ENCODE assay signal across 7 cellular contexts in the genomic region with DNA sequence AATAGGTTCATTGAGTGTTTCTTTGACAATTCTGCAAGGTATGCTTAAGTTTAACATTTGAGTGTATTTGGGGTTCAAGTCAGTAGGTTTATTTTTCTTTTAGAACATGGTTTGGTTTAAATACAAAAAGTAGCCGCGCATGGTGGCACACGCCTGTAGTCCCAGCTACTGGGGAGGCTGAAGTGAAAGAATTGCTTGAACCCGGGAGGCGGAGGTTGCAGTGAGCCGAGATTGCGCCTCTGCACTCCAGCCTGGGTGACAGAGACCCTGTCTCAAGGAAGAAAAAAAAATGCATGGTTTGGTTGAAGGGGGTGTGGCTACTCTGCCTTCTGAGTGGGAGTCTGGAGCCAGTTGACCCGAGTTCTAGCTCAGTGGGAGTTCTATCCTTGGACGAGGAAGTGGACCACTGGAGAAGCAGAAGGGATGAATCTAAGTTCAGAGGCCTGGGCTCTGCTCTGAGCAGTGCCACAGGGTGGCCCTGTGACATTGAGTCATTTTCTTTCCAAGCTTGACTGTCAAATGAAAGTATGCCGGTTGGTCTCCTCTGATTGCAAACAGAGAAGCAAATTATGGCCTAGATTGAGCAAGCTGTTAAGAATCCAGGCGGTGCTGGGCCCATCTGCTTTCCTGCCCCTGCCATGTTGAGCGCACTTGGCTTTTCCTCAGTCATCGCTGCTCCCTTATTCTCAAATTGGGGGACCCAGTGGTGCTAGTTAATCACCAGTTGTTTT. TPM values are rescaled to one million over a fixed set of nuclear protein-coding genes. Genes with fewer than 3 reads are reported as not detected.
DNase-seq lines count a peak whose midpoint lies in the region; ATAC-seq, FAIRE-seq and TF ChIP-seq lines count a peak whose summit lies in the region.
"Not testable (repeated sequence)": the region's sequence is repeated elsewhere in the genome, so short reads cannot be mapped to it uniquely, and the experiment has no call there.

No MANE protein-coding gene starts in this region.

- H3K4me3 ChIP-seq in HEK293 (ENCODE audit: low read depth, low read length); kidney (ENCODE audit: low read length in 2 of 2): not testable (repeated sequence)

- not testable (repeated sequence) for H3K4me3 Mint-ChIP-seq in CD4-positive, alpha-beta T cell; T-cell; nephron progenitor cell; stimulated activated memory B cell treated with anti-CD40 and anti-IgM and Interleukin-4, amounts not matched to agents 10 μg/mL and 1 μg/mL and 100 μg/mL, for 72 hours

- H3K27ac Mint-ChIP-seq in CD4-positive, alpha-beta T cell: peak overlapping the region; percentile 14
- peak overlapping the region; percentile 24 to 44 for H3K27ac Mint-ChIP-seq in T-cell
- peak overlapping the region; percentile 58 for H3K27ac Mint-ChIP-seq in nephron progenitor cell
- peak overlapping the region; percentile 54 for H3K27ac Mint-ChIP-seq in stimulated activated memory B cell treated with anti-CD40 and anti-IgM and Interleukin-4, amounts not matched to agents 10 μg/mL and 1 μg/mL and 100 μg/mL, for 72 hours

- not testable (repeated sequence) for FAIRE-seq in kidney (lab: Jason Lieb, UNC)

- not testable (repeated sequence) for H3K27me3 Mint-ChIP-seq in CD4-positive, alpha-beta T cell; T-cell; nephron progenitor cell (ENCODE audit: low read depth, poor library complexity); stimulated activated memory B cell treated with anti-CD40 and anti-IgM and Interleukin-4, amounts not matched to agents 10 μg/mL and 1 μg/mL and 100 μg/mL, for 72 hours

- not testable (repeated sequence) for H3K4me1 ChIP-seq in HEK293 (ENCODE audit: control insufficient read depth, insufficient read depth, low read length); kidney (ENCODE audit: control insufficient read depth in 1 of 2, insufficient read depth in 1 of 2, low read depth in 1 of 2, low read length in 2 of 2)

- not testable (repeated sequence) for H3K9me3 ChIP-seq in CD4-positive, alpha-beta T cell (ENCODE audit: control insufficient read depth, low read length); HEK293 (ENCODE audit: control insufficient read depth, insufficient read depth, low read depth, low read length); kidney (ENCODE audit: control insufficient read depth in 1 of 2, low read length in 2 of 2)

- POLR2A ChIA-PET in CD4-positive, alpha-beta T cell (lab: Charles Lee); HEK293 (lab: Yijun Ruan, JAX); T-cell (lab: Charles Lee): not testable (repeated sequence)

- peaks cover 87% of the 10 kb centered on the region for H3K36me3 Mint-ChIP-seq in CD4-positive, alpha-beta T cell (ENCODE audit: low read depth)
- H3K36me3 Mint-ChIP-seq in T-cell (peaks cover 54% of the 10 kb centered on the region), nephron progenitor cell (ENCODE audit: low read depth) (peaks cover 76% of the 10 kb centered on the region)
- peaks cover 57% of the 10 kb centered on the region for H3K36me3 Mint-ChIP-seq in stimulated activated memory B cell treated with anti-CD40 and anti-IgM and Interleukin-4, amounts not matched to agents 10 μg/mL and 1 μg/mL and 100 μg/mL, for 72 hours

- not testable (repeated sequence) for H3K27ac ChIP-seq in CD4-positive, alpha-beta T cell (ENCODE audit: low read depth, low read length); HEK293 (ENCODE audit: extremely low read depth, low read depth, low read length); kidney (ENCODE audit: low read depth in 2 of 2, low read length in 2 of 2)

- not testable (repeated sequence) for H3K27me3 ChIP-seq in CD4-positive, alpha-beta T cell (ENCODE audit: control insufficient read depth, insufficient read depth, low read length)

- H3K4me1 Mint-ChIP-seq in CD4-positive, alpha-beta T cell (ENCODE audit: low read depth): peaks cover 11% of the 10 kb centered on the region
- H3K4me1 Mint-ChIP-seq in T-cell: peaks cover 12 to 24% (median 15%) of the 10 kb centered on the region in 3 donors
- H3K4me1 Mint-ChIP-seq in nephron progenitor cell: peaks cover 11% of the 10 kb centered on the region
- peaks cover 12% of the 10 kb centered on the region for H3K4me1 Mint-ChIP-seq in stimulated activated memory B cell treated with anti-CD40 and anti-IgM and Interleukin-4, amounts not matched to agents 10 μg/mL and 1 μg/mL and 100 μg/mL, for 72 hours

- ATAC-seq in CD4-positive, alpha-beta T cell (ENCODE audit: poor library complexity); T-cell (replicated peaks in 1 of 4); stimulated activated memory B cell treated with anti-CD40 and anti-IgM and Interleukin-4, amounts not matched to agents 10 μg/mL and 1 μg/mL and 100 μg/mL, for 72 hours: not testable (repeated sequence)

- not testable (repeated sequence) for H3K9me3 Mint-ChIP-seq in CD4-positive, alpha-beta T cell; T-cell; nephron progenitor cell; stimulated activated memory B cell treated with anti-CD40 and anti-IgM and Interleukin-4, amounts not matched to agents 10 μg/mL and 1 μg/mL and 100 μg/mL, for 72 hours

- CTCF ChIA-PET in CD4-positive, alpha-beta T cell (lab: Charles Lee); HEK293 (lab: Yijun Ruan, JAX); T-cell (lab: Charles Lee): not testable (repeated sequence)

- not testable (repeated sequence) for DNase-seq in CD4-positive, alpha-beta T cell; T-cell; nephron progenitor cell
- DNase-seq in cerebellar cortex (ENCODE audit: low spot score) (peak; percentile 59), kidney (peak; percentile 41)

- TF ChIP-seq CTCF in CD4-positive, alpha-beta T cell (IDR thresholded peaks at IDR 0.05); HEK293 (tag by site-specific recombination; IDR thresholded peaks at IDR 0.05); kidney (IDR thresholded peaks at IDR 0.05; ENCODE audit: borderline replicate concordance, extremely low read depth, insufficient read depth); nephron progenitor cell (IDR thresholded peaks at IDR 0.05): not testable (repeated sequence)

- peaks cover 20 to 69% of the 10 kb centered on the region in 2 experiments for H3K36me3 ChIP-seq in HEK293 (ENCODE audit: control insufficient read depth in 2 of 2, insufficient read depth in 1 of 2, low read length in 2 of 2)
- H3K36me3 ChIP-seq in kidney (ENCODE audit: control insufficient read depth in 1 of 2, insufficient read depth in 2 of 2, low read length in 2 of 2): peaks cover 17 to 25% of the 10 kb centered on the region in 2 donors

- intact Hi-C loops in CD4-positive, alpha-beta T cell (cut with DNase I, micrococcal nuclease); kidney (cut with DNase I): not testable (repeated sequence)

- not testable (repeated sequence) for H3K9ac ChIP-seq in kidney (ENCODE audit: low read length in 2 of 2)

TF ChIP-seq in HEK293, 187 proteins besides CTCF, POLR2A, EP300 and RAD21:
- 0 out of 2 replicates have a peak, but pooled peaks have one; percentile 9 for TF ChIP-seq ZNF707 (tag by site-specific recombination; IDR thresholded peaks at IDR 0.05)
- 0 out of 2 replicates have a peak, but pooled peaks have one; percentile 29 for TF ChIP-seq KLF9 (tag by site-specific recombination; IDR thresholded peaks at IDR 0.05; ENCODE audit: low read depth)

RNA-seq across cellular contexts. Expression of gene NTAN1, which starts 32.3 kb away (rescaled TPM):
- total RNA-seq in CD4-positive, alpha-beta T cell: 10 to 100 TPM; 23.1 to 24.3 TPM
- total RNA-seq in T-cell (10 to 100 TPM; 21.8 to 30.6 (median 28.7) TPM), kidney (27.7 TPM)
- polyA plus RNA-seq in kidney (ENCODE audit: insufficient read depth, low read depth, low replicate concordance): 55.2 TPM

RNA-seq across cellular contexts. Expression of gene PDXDC1, which starts 48.7 kb away (rescaled TPM):
- 10 to 100 TPM; 64.0 to 75.0 TPM for total RNA-seq in CD4-positive, alpha-beta T cell
- total RNA-seq in T-cell: 10 to 100 TPM; 63.3 to 84.7 (median 72.4) TPM
- total RNA-seq in kidney: 113 TPM
- polyA plus RNA-seq in kidney (ENCODE audit: insufficient read depth, low read depth, low replicate concordance): 56.5 TPM
